In the genomic region with DNA sequence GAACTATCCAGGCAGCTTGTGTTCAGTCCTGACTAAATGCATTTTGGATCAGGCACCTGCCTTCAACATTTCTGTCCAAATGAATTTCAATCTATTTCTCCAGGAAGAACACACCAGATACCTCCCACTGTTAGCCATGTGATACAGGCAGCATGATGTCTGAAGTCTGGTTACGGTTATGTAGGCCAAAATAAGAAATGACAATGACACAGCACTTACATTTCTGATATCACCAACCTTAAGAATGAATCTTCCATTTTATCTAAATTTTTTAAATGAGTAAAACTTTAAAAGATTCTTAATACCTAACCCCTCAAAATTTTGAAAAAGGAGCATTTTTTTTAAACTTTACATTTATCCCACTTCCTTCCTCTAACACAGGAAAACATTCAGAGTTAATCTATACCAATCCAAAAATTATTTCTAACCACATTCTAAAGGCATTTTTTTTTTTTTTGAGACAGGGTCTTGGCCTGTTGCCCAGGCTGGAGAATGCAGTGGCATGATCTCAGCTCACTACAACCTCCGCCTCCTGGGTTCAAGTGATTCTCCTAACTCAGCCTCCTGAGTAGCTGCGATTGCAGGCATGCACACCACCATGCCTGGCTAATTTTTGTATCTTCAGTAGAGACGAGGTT, we compare ENCODE assay signal across 1 cellular context.
TF ChIP-seq lines count a peak whose summit lies in the region.

A gene with protein sequence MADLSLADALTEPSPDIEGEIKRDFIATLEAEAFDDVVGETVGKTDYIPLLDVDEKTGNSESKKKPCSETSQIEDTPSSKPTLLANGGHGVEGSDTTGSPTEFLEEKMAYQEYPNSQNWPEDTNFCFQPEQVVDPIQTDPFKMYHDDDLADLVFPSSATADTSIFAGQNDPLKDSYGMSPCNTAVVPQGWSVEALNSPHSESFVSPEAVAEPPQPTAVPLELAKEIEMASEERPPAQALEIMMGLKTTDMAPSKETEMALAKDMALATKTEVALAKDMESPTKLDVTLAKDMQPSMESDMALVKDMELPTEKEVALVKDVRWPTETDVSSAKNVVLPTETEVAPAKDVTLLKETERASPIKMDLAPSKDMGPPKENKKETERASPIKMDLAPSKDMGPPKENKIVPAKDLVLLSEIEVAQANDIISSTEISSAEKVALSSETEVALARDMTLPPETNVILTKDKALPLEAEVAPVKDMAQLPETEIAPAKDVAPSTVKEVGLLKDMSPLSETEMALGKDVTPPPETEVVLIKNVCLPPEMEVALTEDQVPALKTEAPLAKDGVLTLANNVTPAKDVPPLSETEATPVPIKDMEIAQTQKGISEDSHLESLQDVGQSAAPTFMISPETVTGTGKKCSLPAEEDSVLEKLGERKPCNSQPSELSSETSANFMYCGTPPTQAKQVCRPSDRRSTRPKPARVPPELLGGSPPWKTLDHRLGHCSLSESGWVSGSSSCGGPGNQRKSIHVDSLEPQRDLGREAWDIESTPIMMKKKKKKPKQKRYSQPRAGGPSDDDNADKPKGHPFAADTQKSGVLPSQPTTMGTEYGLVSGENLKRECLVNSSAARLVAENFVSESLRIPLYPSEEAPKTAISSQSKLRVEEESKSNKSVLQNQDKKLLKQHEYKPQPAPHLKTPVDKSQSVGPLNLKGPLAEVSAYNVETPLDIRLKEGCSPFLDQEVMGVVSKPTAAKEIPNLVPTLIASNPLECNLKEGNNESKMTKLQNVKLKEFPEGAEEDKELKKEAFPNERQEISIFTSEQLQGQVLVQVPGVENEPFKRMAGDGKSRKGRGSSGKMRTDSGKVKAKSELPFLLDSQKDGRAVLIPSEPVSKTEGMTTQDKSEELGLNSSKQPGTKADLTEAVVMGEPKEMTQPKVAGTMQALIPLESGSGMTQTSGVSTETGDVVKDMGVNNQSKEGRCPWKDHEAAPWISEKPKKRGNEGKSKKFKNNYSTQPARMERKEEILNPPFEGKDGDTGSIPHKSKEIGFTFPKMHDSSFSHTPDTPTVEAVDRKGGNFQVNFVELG (N-terminal part only) (minus strand): TSS at position 81 of the 638 bp plus-strand sequence. CDS start 17,556 bp downstream, outside the sequence.

TF ChIP-seq in liver, 16 proteins besides CTCF, POLR2A, EP300 and RAD21 (continued from another document):
- TF ChIP-seq SP1 (IDR thresholded peaks at IDR 0.05), result no peak
